Comparison of ENCODE assay signal across 1 cellular context in genomic region chr4:10020871-10021676, GRCh38.
TF ChIP-seq lines count a peak whose summit lies in the region.

TSS of gene SLC2A9 (minus strand) at chr4:10021497. CDS start at chr4:10021429, 68 bp downstream.

TF ChIP-seq in HepG2, 621 proteins besides CTCF, POLR2A, EP300 and RAD21 (continued from another document):
- TF ChIP-seq, protein P1, sequence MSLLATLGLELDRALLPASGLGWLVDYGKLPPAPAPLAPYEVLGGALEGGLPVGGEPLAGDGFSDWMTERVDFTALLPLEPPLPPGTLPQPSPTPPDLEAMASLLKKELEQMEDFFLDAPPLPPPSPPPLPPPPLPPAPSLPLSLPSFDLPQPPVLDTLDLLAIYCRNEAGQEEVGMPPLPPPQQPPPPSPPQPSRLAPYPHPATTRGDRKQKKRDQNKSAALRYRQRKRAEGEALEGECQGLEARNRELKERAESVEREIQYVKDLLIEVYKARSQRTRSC (CRISPR knock-in tag; IDR thresholded peaks at IDR 0.05; ENCODE audit: low read depth), result 0 out of 2 replicates have a peak, but pooled peaks have one; percentile 31
- TF ChIP-seq ETV5 (CRISPR knock-in tag; IDR thresholded peaks at IDR 0.05; ENCODE audit: borderline replicate concordance) (peak; percentile 98), ZNF430 (CRISPR knock-in tag; IDR thresholded peaks at IDR 0.05) (peak; percentile 90), KLF15 (CRISPR knock-in tag; IDR thresholded peaks at IDR 0.05; ENCODE audit: borderline replicate concordance) (no peak), ZNF282 (IDR thresholded peaks at IDR 0.05; ENCODE audit: partially characterized antibody) (no peak), HNRNPLL (IDR thresholded peaks at IDR 0.05; ENCODE audit: low read depth, low read length, poor library complexity, severe bottlenecking) (no peak), ZNF574 (CRISPR knock-in tag; IDR thresholded peaks at IDR 0.05) (peak; percentile 62), ZBTB7A (CRISPR knock-in tag; IDR thresholded peaks at IDR 0.05) (peak; percentile 74; the same call in 1 of the 2 replicates), ZC3H13 (CRISPR knock-in tag; IDR thresholded peaks at IDR 0.05) (no peak; the same call in 1 of the 2 replicates), ZNF331 (CRISPR knock-in tag; IDR thresholded peaks at IDR 0.05) (peak; percentile 49; the same call in 1 of the 2 replicates), ARNT2 (CRISPR knock-in tag; IDR thresholded peaks at IDR 0.05; ENCODE audit: low read depth) (0 out of 2 replicates have a peak, but pooled peaks have one; percentile 19), RBM39 (IDR thresholded peaks at IDR 0.05; ENCODE audit: low read depth, low read length, poor library complexity, severe bottlenecking) (no peak), NR2C2 (CRISPR knock-in tag; IDR thresholded peaks at IDR 0.05; ENCODE audit: borderline replicate concordance) (peak; percentile 53; the same call in 1 of the 2 replicates), ZNF180 (CRISPR knock-in tag; IDR thresholded peaks at IDR 0.05; ENCODE audit: borderline replicate concordance, low read depth) (no peak), ARNTL (CRISPR knock-in tag; IDR thresholded peaks at IDR 0.05) (0 out of 2 replicates have a peak, but pooled peaks have one; percentile 21), HMG20A (CRISPR knock-in tag; IDR thresholded peaks at IDR 0.05; ENCODE audit: borderline replicate concordance) (peak; percentile 45; the same call in 1 of the 2 replicates), ZNF788 (CRISPR knock-in tag; IDR thresholded peaks at IDR 0.05; ENCODE audit: borderline replicate concordance) (peak; percentile 66; the same call in 1 of the 2 replicates), ZNF501 (CRISPR knock-in tag; IDR thresholded peaks at IDR 0.05) (no peak), ZNF253 (CRISPR knock-in tag; IDR thresholded peaks at IDR 0.05; ENCODE audit: borderline replicate concordance) (no peak), NCOR1 (IDR thresholded peaks at IDR 0.05; ENCODE audit: borderline replicate concordance, low read length) (peak; percentile 62; the same call in 1 of the 2 replicates), HIVEP1 (CRISPR knock-in tag; IDR thresholded peaks at IDR 0.05) (peak; percentile 51; the same call in 1 of the 2 replicates), MTA3 (CRISPR knock-in tag; IDR thresholded peaks at IDR 0.05) (no peak), NR2F6 (IDR thresholded peaks at IDR 0.05) (peak; percentile 41; the same call in 1 of the 2 replicates), NR2F6 (CRISPR knock-in tag; IDR thresholded peaks at IDR 0.05) (0 out of 2 replicates have a peak, but pooled peaks have one; percentile 35), ZNF121 (CRISPR knock-in tag; IDR thresholded peaks at IDR 0.05) (peak; percentile 97), FOXO1 (CRISPR knock-in tag; IDR thresholded peaks at IDR 0.05) (no peak), ZNF530 (CRISPR knock-in tag; IDR thresholded peaks at IDR 0.05; ENCODE audit: low read depth) (no peak), KLF11 (CRISPR knock-in tag; IDR thresholded peaks at IDR 0.05) (no peak), MTA1 (CRISPR knock-in tag; IDR thresholded peaks at IDR 0.05; ENCODE audit: borderline replicate concordance) (peak; percentile 62; the same call in 1 of the 2 replicates), GATAD1 (CRISPR knock-in tag; IDR thresholded peaks at IDR 0.05) (0 out of 2 replicates have a peak, but pooled peaks have one; percentile 40), ERF (CRISPR knock-in tag; IDR thresholded peaks at IDR 0.05) (peak; percentile 54; the same call in 1 of the 2 replicates), PHF21A (CRISPR knock-in tag; IDR thresholded peaks at IDR 0.05) (peak; percentile 65), U2AF2 (IDR thresholded peaks at IDR 0.05; ENCODE audit: low read depth, low read length) (no peak), ZFP37 (CRISPR knock-in tag; IDR thresholded peaks at IDR 0.05; ENCODE audit: borderline replicate concordance) (no peak), ZNF83 (CRISPR knock-in tag; IDR thresholded peaks at IDR 0.05; ENCODE audit: borderline replicate concordance) (no peak), ZFX (CRISPR knock-in tag; IDR thresholded peaks at IDR 0.05; ENCODE audit: low read depth) (peak; percentile 79), ZBTB7B (CRISPR knock-in tag; IDR thresholded peaks at IDR 0.05) (peak; percentile 20; the same call in 1 of the 2 replicates), ZNF678 (CRISPR knock-in tag; IDR thresholded peaks at IDR 0.05) (peak; percentile 86; the same call in 1 of the 2 replicates), PHF20 (CRISPR knock-in tag; IDR thresholded peaks at IDR 0.05) (no peak; the same call in 1 of the 2 replicates), SAP130 (CRISPR knock-in tag; IDR thresholded peaks at IDR 0.05; ENCODE audit: low read depth) (peak; percentile 86), RFXANK (CRISPR knock-in tag; IDR thresholded peaks at IDR 0.05) (no peak)
- TF ChIP-seq, protein P2, sequence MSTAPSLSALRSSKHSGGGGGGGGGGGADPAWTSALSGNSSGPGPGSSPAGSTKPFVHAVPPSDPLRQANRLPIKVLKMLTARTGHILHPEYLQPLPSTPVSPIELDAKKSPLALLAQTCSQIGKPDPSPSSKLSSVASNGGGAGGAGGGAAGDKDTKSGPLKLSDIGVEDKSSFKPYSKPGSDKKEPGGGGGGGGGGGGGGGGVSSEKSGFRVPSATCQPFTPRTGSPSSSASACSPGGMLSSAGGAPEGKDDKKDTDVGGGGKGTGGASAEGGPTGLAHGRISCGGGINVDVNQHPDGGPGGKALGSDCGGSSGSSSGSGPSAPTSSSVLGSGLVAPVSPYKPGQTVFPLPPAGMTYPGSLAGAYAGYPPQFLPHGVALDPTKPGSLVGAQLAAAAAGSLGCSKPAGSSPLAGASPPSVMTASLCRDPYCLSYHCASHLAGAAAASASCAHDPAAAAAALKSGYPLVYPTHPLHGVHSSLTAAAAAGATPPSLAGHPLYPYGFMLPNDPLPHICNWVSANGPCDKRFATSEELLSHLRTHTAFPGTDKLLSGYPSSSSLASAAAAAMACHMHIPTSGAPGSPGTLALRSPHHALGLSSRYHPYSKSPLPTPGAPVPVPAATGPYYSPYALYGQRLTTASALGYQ (CRISPR knock-in tag; IDR thresholded peaks at IDR 0.05), result no peak
- TF ChIP-seq, protein P3, sequence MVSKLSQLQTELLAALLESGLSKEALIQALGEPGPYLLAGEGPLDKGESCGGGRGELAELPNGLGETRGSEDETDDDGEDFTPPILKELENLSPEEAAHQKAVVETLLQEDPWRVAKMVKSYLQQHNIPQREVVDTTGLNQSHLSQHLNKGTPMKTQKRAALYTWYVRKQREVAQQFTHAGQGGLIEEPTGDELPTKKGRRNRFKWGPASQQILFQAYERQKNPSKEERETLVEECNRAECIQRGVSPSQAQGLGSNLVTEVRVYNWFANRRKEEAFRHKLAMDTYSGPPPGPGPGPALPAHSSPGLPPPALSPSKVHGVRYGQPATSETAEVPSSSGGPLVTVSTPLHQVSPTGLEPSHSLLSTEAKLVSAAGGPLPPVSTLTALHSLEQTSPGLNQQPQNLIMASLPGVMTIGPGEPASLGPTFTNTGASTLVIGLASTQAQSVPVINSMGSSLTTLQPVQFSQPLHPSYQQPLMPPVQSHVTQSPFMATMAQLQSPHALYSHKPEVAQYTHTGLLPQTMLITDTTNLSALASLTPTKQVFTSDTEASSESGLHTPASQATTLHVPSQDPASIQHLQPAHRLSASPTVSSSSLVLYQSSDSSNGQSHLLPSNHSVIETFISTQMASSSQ (IDR thresholded peaks at IDR 0.05; ENCODE audit: low read depth), result 0 out of 2 replicates have a peak, but pooled peaks have one; percentile 37
- TF ChIP-seq, protein P3 (CRISPR knock-in tag; IDR thresholded peaks at IDR 0.05; ENCODE audit: borderline replicate concordance), result no peak
- TF ChIP-seq, protein P4, sequence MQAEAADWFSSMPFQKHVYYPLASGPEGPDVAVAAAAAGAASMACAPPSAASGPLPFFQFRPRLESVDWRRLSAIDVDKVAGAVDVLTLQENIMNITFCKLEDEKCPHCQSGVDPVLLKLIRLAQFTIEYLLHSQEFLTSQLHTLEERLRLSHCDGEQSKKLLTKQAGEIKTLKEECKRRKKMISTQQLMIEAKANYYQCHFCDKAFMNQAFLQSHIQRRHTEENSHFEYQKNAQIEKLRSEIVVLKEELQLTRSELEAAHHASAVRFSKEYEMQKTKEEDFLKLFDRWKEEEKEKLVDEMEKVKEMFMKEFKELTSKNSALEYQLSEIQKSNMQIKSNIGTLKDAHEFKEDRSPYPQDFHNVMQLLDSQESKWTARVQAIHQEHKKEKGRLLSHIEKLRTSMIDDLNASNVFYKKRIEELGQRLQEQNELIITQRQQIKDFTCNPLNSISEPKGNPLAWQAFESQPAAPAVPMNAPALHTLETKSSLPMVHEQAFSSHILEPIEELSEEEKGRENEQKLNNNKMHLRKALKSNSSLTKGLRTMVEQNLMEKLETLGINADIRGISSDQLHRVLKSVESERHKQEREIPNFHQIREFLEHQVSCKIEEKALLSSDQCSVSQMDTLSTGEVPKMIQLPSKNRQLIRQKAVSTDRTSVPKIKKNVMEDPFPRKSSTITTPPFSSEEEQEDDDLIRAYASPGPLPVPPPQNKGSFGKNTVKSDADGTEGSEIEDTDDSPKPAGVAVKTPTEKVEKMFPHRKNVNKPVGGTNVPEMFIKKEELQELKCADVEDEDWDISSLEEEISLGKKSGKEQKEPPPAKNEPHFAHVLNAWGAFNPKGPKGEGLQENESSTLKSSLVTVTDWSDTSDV (CRISPR knock-in tag; IDR thresholded peaks at IDR 0.05), result no peak
- TF ChIP-seq, protein P5, sequence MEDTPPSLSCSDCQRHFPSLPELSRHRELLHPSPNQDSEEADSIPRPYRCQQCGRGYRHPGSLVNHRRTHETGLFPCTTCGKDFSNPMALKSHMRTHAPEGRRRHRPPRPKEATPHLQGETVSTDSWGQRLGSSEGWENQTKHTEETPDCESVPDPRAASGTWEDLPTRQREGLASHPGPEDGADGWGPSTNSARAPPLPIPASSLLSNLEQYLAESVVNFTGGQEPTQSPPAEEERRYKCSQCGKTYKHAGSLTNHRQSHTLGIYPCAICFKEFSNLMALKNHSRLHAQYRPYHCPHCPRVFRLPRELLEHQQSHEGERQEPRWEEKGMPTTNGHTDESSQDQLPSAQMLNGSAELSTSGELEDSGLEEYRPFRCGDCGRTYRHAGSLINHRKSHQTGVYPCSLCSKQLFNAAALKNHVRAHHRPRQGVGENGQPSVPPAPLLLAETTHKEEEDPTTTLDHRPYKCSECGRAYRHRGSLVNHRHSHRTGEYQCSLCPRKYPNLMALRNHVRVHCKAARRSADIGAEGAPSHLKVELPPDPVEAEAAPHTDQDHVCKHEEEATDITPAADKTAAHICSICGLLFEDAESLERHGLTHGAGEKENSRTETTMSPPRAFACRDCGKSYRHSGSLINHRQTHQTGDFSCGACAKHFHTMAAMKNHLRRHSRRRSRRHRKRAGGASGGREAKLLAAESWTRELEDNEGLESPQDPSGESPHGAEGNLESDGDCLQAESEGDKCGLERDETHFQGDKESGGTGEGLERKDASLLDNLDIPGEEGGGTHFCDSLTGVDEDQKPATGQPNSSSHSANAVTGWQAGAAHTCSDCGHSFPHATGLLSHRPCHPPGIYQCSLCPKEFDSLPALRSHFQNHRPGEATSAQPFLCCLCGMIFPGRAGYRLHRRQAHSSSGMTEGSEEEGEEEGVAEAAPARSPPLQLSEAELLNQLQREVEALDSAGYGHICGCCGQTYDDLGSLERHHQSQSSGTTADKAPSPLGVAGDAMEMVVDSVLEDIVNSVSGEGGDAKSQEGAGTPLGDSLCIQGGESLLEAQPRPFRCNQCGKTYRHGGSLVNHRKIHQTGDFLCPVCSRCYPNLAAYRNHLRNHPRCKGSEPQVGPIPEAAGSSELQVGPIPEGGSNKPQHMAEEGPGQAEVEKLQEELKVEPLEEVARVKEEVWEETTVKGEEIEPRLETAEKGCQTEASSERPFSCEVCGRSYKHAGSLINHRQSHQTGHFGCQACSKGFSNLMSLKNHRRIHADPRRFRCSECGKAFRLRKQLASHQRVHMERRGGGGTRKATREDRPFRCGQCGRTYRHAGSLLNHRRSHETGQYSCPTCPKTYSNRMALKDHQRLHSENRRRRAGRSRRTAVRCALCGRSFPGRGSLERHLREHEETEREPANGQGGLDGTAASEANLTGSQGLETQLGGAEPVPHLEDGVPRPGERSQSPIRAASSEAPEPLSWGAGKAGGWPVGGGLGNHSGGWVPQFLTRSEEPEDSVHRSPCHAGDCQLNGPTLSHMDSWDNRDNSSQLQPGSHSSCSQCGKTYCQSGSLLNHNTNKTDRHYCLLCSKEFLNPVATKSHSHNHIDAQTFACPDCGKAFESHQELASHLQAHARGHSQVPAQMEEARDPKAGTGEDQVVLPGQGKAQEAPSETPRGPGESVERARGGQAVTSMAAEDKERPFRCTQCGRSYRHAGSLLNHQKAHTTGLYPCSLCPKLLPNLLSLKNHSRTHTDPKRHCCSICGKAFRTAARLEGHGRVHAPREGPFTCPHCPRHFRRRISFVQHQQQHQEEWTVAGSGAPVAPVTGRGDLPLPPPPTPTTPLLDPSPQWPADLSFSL (CRISPR knock-in tag; IDR thresholded peaks at IDR 0.05), result no peak
